In genomic region chr7:157837047-157837446, GRCh38 we compare ENCODE assay signal across 20 cellular contexts.
DNase-seq lines count a peak whose midpoint lies in the region; ATAC-seq and TF ChIP-seq lines count a peak whose summit lies in the region.
"Had no signal": no experiment of that assay in that cellular context is flagged by ENCODE, and none has a peak within 500 bp of the region (broad histone marks: within the 10 kb centered on the region; RNA-seq: fewer than 3 reads in every experiment).

No MANE protein-coding gene starts in this region.

- no peaks in the 10 kb centered on the region for H3K9me3 ChIP-seq in naive thymus-derived CD4-positive, alpha-beta T cell (ENCODE audit: control insufficient read depth in 2 of 3, low read length in 3 of 3)
- no peaks in the 10 kb centered on the region for H3K9me3 ChIP-seq in spleen

- DNase-seq in stimulated activated naive CD8-positive, alpha-beta T cell treated with anti-CD3 and anti-CD28 coated beads, Interleukin-15, amount 100 ng/mL, for 72 hours = no peak
- no peak for DNase-seq in stimulated activated naive CD8-positive, alpha-beta T cell treated with anti-CD3 and anti-CD28 coated beads, Interleukin-15, Interleukin-2, amounts not matched to agents 100 U/mL and 50 U/mL, for 24 hours
- no peak for DNase-seq in naive thymus-derived CD4-positive, alpha-beta T cell
- DNase-seq in spleen = peak; percentile 51
- no peak for DNase-seq in GM13977 (ENCODE audit: low spot score)
- DNase-seq: AML-193; Caco-2; CD4-positive, alpha-beta T cell; DMS153; DMS79; GDM1; GM23248; HCEC 1CT; IMR-90 had no signal

- H3K4me1 Mint-ChIP-seq in stimulated activated naive CD8-positive, alpha-beta T cell treated with anti-CD3 and anti-CD28 coated beads, Interleukin-15, amount 100 ng/mL, for 72 hours = no peaks in the 10 kb centered on the region
- H3K4me1 Mint-ChIP-seq in naive thymus-derived CD4-positive, alpha-beta T cell = peaks cover 0 to 13% (median 0%) of the 10 kb centered on the region in 7 donors

- no peak overlapping the region for H3K4me3 ChIP-seq in naive thymus-derived CD4-positive, alpha-beta T cell (ENCODE audit: low read length)
- H3K4me3 ChIP-seq in spleen = no peak overlapping the region
- H3K4me3 ChIP-seq: A549, GM23248 had no signal

- no peaks in the 10 kb centered on the region for H3K4me1 ChIP-seq in naive thymus-derived CD4-positive, alpha-beta T cell (ENCODE audit: control insufficient read depth in 2 of 2, insufficient read depth in 2 of 2, low read length in 2 of 2)
- H3K4me1 ChIP-seq in spleen = no peaks in the 10 kb centered on the region
- H3K4me1 ChIP-seq: A549, Caco-2 had no signal

- no peaks in the 10 kb centered on the region for H3K36me3 ChIP-seq in naive thymus-derived CD4-positive, alpha-beta T cell (ENCODE audit: control insufficient read depth in 2 of 3, insufficient read depth in 3 of 3, low read length in 3 of 3)
- H3K36me3 ChIP-seq in spleen = no peaks in the 10 kb centered on the region

- in situ Hi-C loops in GM13977 (cut with MboI; ENCODE audit: low pct_unique_long_range_greater_than_20kb, low sequenced_read_pairs, unreplicated experiment) = no loop called here

- no peak overlapping the region for H3K4me3 Mint-ChIP-seq in stimulated activated naive CD8-positive, alpha-beta T cell treated with anti-CD3 and anti-CD28 coated beads, Interleukin-15, amount 100 ng/mL, for 72 hours
- no peak overlapping the region for H3K4me3 Mint-ChIP-seq in naive thymus-derived CD4-positive, alpha-beta T cell
- H3K4me3 Mint-ChIP-seq: CD4-positive, alpha-beta T cell had no signal

- TF ChIP-seq CTCF in spleen (IDR thresholded peaks at IDR 0.05 in 8 of 11, conservative IDR thresholded peaks at IDR 0.05 in 3 of 11) = no peak
- no peak for TF ChIP-seq CTCF in GM13977 (IDR thresholded peaks at IDR 0.05; ENCODE audit: extremely low read depth, insufficient read depth, missing control alignments)

- peaks cover 6% of the 10 kb centered on the region for H3K27me3 Mint-ChIP-seq in stimulated activated naive CD8-positive, alpha-beta T cell treated with anti-CD3 and anti-CD28 coated beads, Interleukin-15, amount 100 ng/mL, for 72 hours
- peaks cover 0 to 9% (median 0%) of the 10 kb centered on the region in 5 donors for H3K27me3 Mint-ChIP-seq in naive thymus-derived CD4-positive, alpha-beta T cell
- H3K27me3 Mint-ChIP-seq: CD4-positive, alpha-beta T cell had no signal

- 78 to 86% (median 83%) methylated on average over 6 of the region's 6 CpGs for WGBS in spleen, 5 donors

- no peak for TF ChIP-seq POLR2A in spleen (IDR thresholded peaks at IDR 0.05)

- intact Hi-C loops in naive thymus-derived CD4-positive, alpha-beta T cell (cut with micrococcal nuclease) = no loop called here
- intact Hi-C loops in spleen (cut with DNase I; ENCODE audit: low total_unique reads) = no loop called here

- no peak overlapping the region for H3K27ac Mint-ChIP-seq in stimulated activated naive CD8-positive, alpha-beta T cell treated with anti-CD3 and anti-CD28 coated beads, Interleukin-15, amount 100 ng/mL, for 72 hours
- no peak overlapping the region for H3K27ac Mint-ChIP-seq in naive thymus-derived CD4-positive, alpha-beta T cell
- H3K27ac Mint-ChIP-seq: CD4-positive, alpha-beta T cell had no signal

- no peaks in the 10 kb centered on the region for H3K9me3 Mint-ChIP-seq in stimulated activated naive CD8-positive, alpha-beta T cell treated with anti-CD3 and anti-CD28 coated beads, Interleukin-15, amount 100 ng/mL, for 72 hours
- H3K9me3 Mint-ChIP-seq in naive thymus-derived CD4-positive, alpha-beta T cell = no peaks in the 10 kb centered on the region
- H3K9me3 Mint-ChIP-seq: CD4-positive, alpha-beta T cell had no signal

- CTCF ChIA-PET in naive thymus-derived CD4-positive, alpha-beta T cell (lab: Charles Lee) = no interaction called here

- H3K36me3 Mint-ChIP-seq in naive thymus-derived CD4-positive, alpha-beta T cell = no peaks in the 10 kb centered on the region

- peak; percentile 72 for ATAC-seq in stimulated activated naive CD8-positive, alpha-beta T cell treated with anti-CD3 and anti-CD28 coated beads, Interleukin-15, amount 100 ng/mL, for 72 hours
- no peak for ATAC-seq in stimulated activated naive CD8-positive, alpha-beta T cell treated with anti-CD3 and anti-CD28 coated beads, Interleukin-15, Interleukin-2, amounts not matched to agents 100 U/mL and 50 U/mL, for 24 hours
- ATAC-seq in naive thymus-derived CD4-positive, alpha-beta T cell = peak; percentile 27
- ATAC-seq in HG03432 (IDR thresholded peaks at IDR 0.05; ENCODE audit: unreplicated experiment) (no peak), HG03439 (IDR thresholded peaks at IDR 0.05; ENCODE audit: unreplicated experiment) (no peak), GM18858 (IDR thresholded peaks at IDR 0.05; ENCODE audit: unreplicated experiment) (no peak)

- H3K27ac ChIP-seq in naive thymus-derived CD4-positive, alpha-beta T cell (ENCODE audit: low read depth, low read length) = no peak overlapping the region
- H3K27ac ChIP-seq in spleen = no peak overlapping the region
- H3K27ac ChIP-seq: 22Rv1, A549, C4-2B, GM23248 had no signal

- POLR2A ChIA-PET in naive thymus-derived CD4-positive, alpha-beta T cell (lab: Charles Lee) = no interaction called here

- H3K27me3 ChIP-seq in naive thymus-derived CD4-positive, alpha-beta T cell (ENCODE audit: control insufficient read depth in 2 of 2, insufficient read depth in 2 of 2, low read length in 2 of 2) = no peaks in the 10 kb centered on the region
- H3K27me3 ChIP-seq in spleen (replicated peaks in 1 of 7) = peaks cover 0 to 16% (median 0%) of the 10 kb centered on the region in 7 donors

Comparison
In these comparisons a context has a peak if more than half of its experiments do, and no peak if none do; other contexts are left out.
1. ATAC-seq: peak in stimulated activated naive CD8-positive, alpha-beta T cell treated with anti-CD3 and anti-CD28 coated beads, Interleukin-15, amount 100 ng/mL, for 72 hours (single experiment) and naive thymus-derived CD4-positive, alpha-beta T cell (single experiment); none in stimulated activated naive CD8-positive, alpha-beta T cell treated with anti-CD3 and anti-CD28 coated beads, Interleukin-15, Interleukin-2, amounts not matched to agents 100 U/mL and 50 U/mL, for 24 hours (single experiment), HG03432 (single experiment), HG03439 (single experiment) and GM18858 (single experiment).